ENCODE assay signal across 10 cellular contexts in the genomic region with DNA sequence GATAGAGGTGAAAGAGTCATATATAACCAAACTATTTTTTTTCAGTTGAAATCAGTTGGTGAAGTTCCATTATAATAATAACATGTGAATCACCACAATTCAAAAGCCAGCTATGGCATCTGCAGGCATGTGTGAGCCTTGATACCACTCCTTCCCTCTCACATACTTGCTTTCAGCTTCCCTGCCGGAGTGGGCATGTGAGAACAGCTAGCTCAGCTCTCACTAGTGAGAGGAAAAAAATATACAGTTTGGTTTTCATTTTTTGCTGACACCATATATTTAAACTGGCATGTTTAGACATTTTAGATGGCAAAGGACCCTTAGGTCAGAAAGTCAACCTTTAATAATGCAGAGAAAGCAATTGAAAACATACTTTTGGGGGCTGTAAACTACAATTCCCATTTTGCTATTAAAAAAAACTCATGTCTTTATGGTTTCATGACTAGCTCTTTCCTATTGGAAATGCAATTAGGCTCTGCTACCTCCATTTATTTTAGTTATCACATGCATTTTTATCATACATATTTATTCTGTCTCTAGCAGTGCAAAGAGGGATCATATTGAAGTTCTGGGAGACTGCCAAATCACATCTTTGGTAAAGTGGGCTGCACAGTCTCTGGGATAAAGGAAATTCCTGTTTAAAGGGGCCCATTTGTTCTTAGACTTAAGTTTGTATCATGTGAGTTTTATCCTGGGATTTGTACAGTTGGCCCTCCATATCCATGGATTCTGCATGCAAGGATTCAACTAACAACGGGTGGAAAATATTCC. TPM values are rescaled to one million over a fixed set of nuclear protein-coding genes. Genes with fewer than 3 reads are reported as not detected.
DNase-seq lines count a peak whose midpoint lies in the region; ATAC-seq and TF ChIP-seq lines count a peak whose summit lies in the region.
"Had no signal": no experiment of that assay in that cellular context is flagged by ENCODE, and none has a peak within 500 bp of the region (broad histone marks: within the 10 kb centered on the region; RNA-seq: fewer than 3 reads in every experiment).

No MANE protein-coding gene starts in this region.

- no peak for ATAC-seq in left colon
- no peak for ATAC-seq in HG02981 (IDR thresholded peaks at IDR 0.05; ENCODE audit: unreplicated experiment)

- intact Hi-C loops in left colon (cut with DNase I, micrococcal nuclease): no loop called here

- DNase-seq in DMS53 (lab: John Stamatoyannopoulos, UW): peak; percentile 53
- DNase-seq in SK-MEL-5 (ENCODE audit: low read depth, low spot score): peak; percentile 53
- peak; percentile 71 for DNase-seq in fibroblast of pulmonary artery (ENCODE audit: low read depth)
- DNase-seq in pulmonary artery endothelial cell (ENCODE audit: low read depth, low spot score): peak; percentile 49
- no peak for DNase-seq in left colon
- DNase-seq in ecto neural progenitor cell (ENCODE audit: low spot score): no peak
- no peak for DNase-seq in T-helper 1 cell
- DNase-seq: DMS153; stimulated activated CD4-positive, alpha-beta T cell treated with anti-CD3 and anti-CD28 coated beads, Interleukin-12 subunit alpha, Interleukin-12 subunit beta, amount 100 ng/mL, for 4 hours had no signal

- no peak for TF ChIP-seq CTCF in fibroblast of pulmonary artery (IDR thresholded peaks at IDR 0.05; ENCODE audit: low read length, missing control alignments)

- peak overlapping the region; percentile 48 for H3K4me3 ChIP-seq in fibroblast of pulmonary artery (replicated peaks; ENCODE audit: low read depth, low read length)

- in situ Hi-C loops in SK-MEL-5 (cut with HindIII; ENCODE audit: low pct_unique_long_range_greater_than_20kb, low sequenced_read_pairs): no loop called here

RNA-seq across cellular contexts. Expression of a gene that starts 33.2 kb away (rescaled TPM):
- 0.92 and 2.0 TPM in 2 replicates for total RNA-seq in SK-MEL-5 (2014; rRNA removed; shearing (Covaris generic))
- 0.26 and 0.51 TPM in 2 replicates for polyA plus RNA-seq in SK-MEL-5 (2015; cell fraction: cytosol; rRNA removed)
- polyA plus RNA-seq in SK-MEL-5 (2015; cell fraction: nucleus; rRNA removed): 0.21 and 0.47 TPM in 2 replicates
- 15.6 and 109 TPM in 2 replicates for total RNA-seq in pulmonary artery endothelial cell
- 100 to 1,000 TPM; 135 to 245 TPM for total RNA-seq in left colon

RNA-seq across cellular contexts. Expression of a gene that starts 47.4 kb away (rescaled TPM):
- 56.9 and 58.6 TPM in 2 replicates for total RNA-seq in SK-MEL-5 (2014; rRNA removed; shearing (Covaris generic))
- 27.9 and 35.8 TPM in 2 replicates for polyA plus RNA-seq in SK-MEL-5 (2015; cell fraction: cytosol; rRNA removed)
- 16.6 and 36.6 TPM in 2 replicates for polyA plus RNA-seq in SK-MEL-5 (2015; cell fraction: nucleus; rRNA removed)
- total RNA-seq in pulmonary artery endothelial cell: 70.8 and 71.1 TPM in 2 replicates
- total RNA-seq in left colon: 10 to 100 TPM; 18.5 to 19.2 TPM

Comparison
In these comparisons a context has a peak if more than half of its experiments do, and no peak if none do; other contexts are left out.
1. DNase-seq: peak in DMS53 (single experiment), SK-MEL-5 (single experiment), fibroblast of pulmonary artery (single experiment) and pulmonary artery endothelial cell (single experiment); none in left colon (0 of 2), ecto neural progenitor cell (single experiment) and T-helper 1 cell (0 of 5).